ENCODE assay signal across 23 cellular contexts in the genomic region with DNA sequence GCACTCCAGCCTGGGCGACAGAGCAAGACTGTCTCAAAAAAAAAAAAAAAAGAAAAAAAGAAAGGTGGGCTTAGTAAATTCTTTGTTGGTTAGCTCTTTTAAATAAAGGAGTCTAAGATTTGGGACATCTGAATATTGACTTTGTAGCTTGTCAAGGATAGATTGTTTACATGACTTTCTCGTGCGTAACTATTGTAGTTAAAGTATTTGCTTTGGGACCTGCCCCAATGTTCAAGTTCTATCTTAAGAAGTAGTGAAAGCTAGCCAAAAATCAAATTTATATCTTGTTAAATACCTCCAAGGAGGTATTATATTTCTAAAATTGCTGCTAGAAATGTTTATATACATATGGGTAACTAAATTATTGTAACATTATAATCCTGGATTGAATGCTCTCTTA. TPM values are rescaled to one million over a fixed set of nuclear protein-coding genes. Genes with fewer than 3 reads are reported as not detected.
A peak's percentile ranks its signal among the peaks of the same experiment; 100 is the strongest.
DNase-seq lines count a peak whose midpoint lies in the region; ATAC-seq, FAIRE-seq and TF ChIP-seq lines count a peak whose summit lies in the region.
"Had no signal": no experiment of that assay in that cellular context is flagged by ENCODE, and none has a peak within 500 bp of the region (broad histone marks: within the 10 kb centered on the region; RNA-seq: fewer than 3 reads in every experiment).

No MANE protein-coding gene starts in this region.

- H3K56ac ChIP-seq in H9 (ENCODE audit: insufficient read length, low read depth, low read length) = no peak overlapping the region

- H2BK15ac ChIP-seq in H9 (ENCODE audit: low read depth, low read length) = no peak overlapping the region

- H3K9ac ChIP-seq in H9 (ENCODE audit: extremely low read depth, insufficient read length, low read length) = no peak overlapping the region
- H3K9ac ChIP-seq: BLaER1 treated with 17β-estradiol and CSF1 and Interleukin-3, amounts not matched to agents 10 nM and 100 nM had no signal

- peak; percentile 58 to 83 (median 78) for ATAC-seq in pancreas
- no peak for ATAC-seq in stimulated activated naive CD8-positive, alpha-beta T cell treated with anti-CD3 and anti-CD28 coated beads, Interleukin-15, Interleukin-2, amounts not matched to agents 100 U/mL and 50 U/mL, for 24 hours
- ATAC-seq: CD8-positive, alpha-beta T cell had no signal

- no peak overlapping the region for H3T11ph ChIP-seq in H9 (ENCODE audit: low read length)

- H2AK5ac ChIP-seq in H9 (ENCODE audit: insufficient read length, low read length) = no peak overlapping the region

- H3K79me1 ChIP-seq in H9 (ENCODE audit: insufficient read depth, low read depth, low read length, poor library complexity, severe bottlenecking) = no peaks in the 10 kb centered on the region

- no peak overlapping the region for H3K4me3 ChIP-seq in pancreas
- H3K4me3 ChIP-seq: BLaER1 treated with 17β-estradiol and CSF1 and Interleukin-3, amounts not matched to agents 10 nM and 100 nM; SJSA1 had no signal

- no peak overlapping the region for H2AFZ ChIP-seq in H9 (ENCODE audit: low read length)

- no peak overlapping the region for H4K91ac ChIP-seq in H9 (ENCODE audit: insufficient read length, low read depth, low read length)

- no peaks in the 10 kb centered on the region for H3K23me2 ChIP-seq in H9 (ENCODE audit: insufficient read length, low read depth, low read length, poor library complexity, severe bottlenecking)

- TF ChIP-seq CTCF in 22Rv1 (IDR thresholded peaks at IDR 0.05) = no peak
- no peak for TF ChIP-seq CTCF in VCaP (conservative IDR thresholded peaks at IDR 0.05)
- no peak for TF ChIP-seq CTCF in pancreas (IDR thresholded peaks at IDR 0.05)
- no peak for TF ChIP-seq CTCF in H9 (conservative IDR thresholded peaks at IDR 0.05)

- no peak overlapping the region for H2BK120ac ChIP-seq in H9 (ENCODE audit: low read depth, low read length, poor library complexity, severe bottlenecking)

- H3K27me3 ChIP-seq in pancreas (no peaks in the 10 kb centered on the region), H9 (ENCODE audit: insufficient read depth, low read length) (no peaks in the 10 kb centered on the region)
- H3K27me3 ChIP-seq: BLaER1 treated with 17β-estradiol and CSF1 and Interleukin-3, amounts not matched to agents 10 nM and 100 nM; SJSA1 had no signal

- WGBS in pancreas, 2 donors = 41 to 50% methylated on average over 3 of the region's 3 CpGs
- WGBS in H9 (ENCODE audit: extremely low coverage, insufficient read length, low lambda C conversion rate) = no CpG with 5 or more reads among the region's 3 CpGs

- H2BK5ac ChIP-seq in H9 (ENCODE audit: insufficient read length, low read length) = no peak overlapping the region

- H3K4me3 Mint-ChIP-seq in H9 = no peak overlapping the region
- H3K4me3 Mint-ChIP-seq: CD8-positive, alpha-beta T cell had no signal

- no peak overlapping the region for H3K18ac ChIP-seq in H9 (ENCODE audit: insufficient read length, low read depth, low read length)

- no peak overlapping the region for H3K4me2 ChIP-seq in H9 (ENCODE audit: insufficient read depth, insufficient read length, low read length)
- H3K4me2 ChIP-seq: BLaER1 treated with 17β-estradiol and CSF1 and Interleukin-3, amounts not matched to agents 10 nM and 100 nM had no signal

- H3K27ac ChIP-seq in 22Rv1 = peak overlapping the region; percentile 40
- peak overlapping the region; percentile 77 for H3K27ac ChIP-seq in VCaP
- peak overlapping the region in 2 of 4 donors; percentile 58 to 70 for H3K27ac ChIP-seq in pancreas
- H3K27ac ChIP-seq in H9 (ENCODE audit: insufficient read length, low read depth, low read length) = no peak overlapping the region
- H3K27ac ChIP-seq: BLaER1 treated with 17β-estradiol and CSF1 and Interleukin-3, amounts not matched to agents 10 nM and 100 nM; SJSA1 had no signal

- H3K36me3 Mint-ChIP-seq in H9 (ENCODE audit: insufficient read depth in 1 of 3, low read depth in 3 of 3) = peaks cover 0 to 8% (median 0%) of the 10 kb centered on the region in 3 experiments; a peak in 2 of 7 replicates
- H3K36me3 Mint-ChIP-seq: CD8-positive, alpha-beta T cell had no signal

- no peaks in the 10 kb centered on the region; a peak in 1 of 5 replicates for H3K9me3 Mint-ChIP-seq in H9
- H3K9me3 Mint-ChIP-seq: CD8-positive, alpha-beta T cell had no signal

- no peak overlapping the region for H3K14ac ChIP-seq in H9 (ENCODE audit: insufficient read depth, low read length)

- DNase-seq in fibroblast of peridontal ligament (ENCODE audit: extremely low read depth) = peak; percentile 13
- no peak for DNase-seq in pancreas
- no peak for DNase-seq in NCI-H2107 treated with DMSO at 0.1 percent for 48 hours (lab: John Stamatoyannopoulos, UW; ENCODE audit: unreplicated experiment)
- no peak for DNase-seq in H9
- DNase-seq in stimulated activated naive CD8-positive, alpha-beta T cell treated with anti-CD3 and anti-CD28 coated beads, Interleukin-15, Interleukin-2, amounts not matched to agents 100 U/mL and 50 U/mL, for 24 hours = no peak
- DNase-seq in NCI-H1105 treated with DMSO at 0.1 percent for 48 hours (lab: John Stamatoyannopoulos, UW) = no peak
- DNase-seq: 8988T; CD8-positive, alpha-beta T cell; GDM1; KG1; NCI-H1105; NCI-H1694; NCI-H2081; NCI-H2171 treated with DMSO at 0.1 percent for 48 hours; NCI-H524 treated with DMSO at 0.1 percent for 48 hours had no signal

- H3K4ac ChIP-seq in H9 (ENCODE audit: low read depth, low read length) = no peak overlapping the region

- no peak overlapping the region for H4K5ac ChIP-seq in H9 (ENCODE audit: insufficient read length, low read depth, low read length)

- no peaks in the 10 kb centered on the region for H3K9me3 ChIP-seq in pancreas
- H3K9me3 ChIP-seq in H9 (ENCODE audit: control insufficient read depth, low read depth, low read length) = no peaks in the 10 kb centered on the region
- H3K9me3 ChIP-seq: BLaER1 treated with 17β-estradiol and CSF1 and Interleukin-3, amounts not matched to agents 10 nM and 100 nM; SJSA1 had no signal

- no peak for FAIRE-seq in pancreas (lab: Jason Lieb, UNC)
- FAIRE-seq: GM18507, H54, RCC 7860 had no signal

- H3K4me1 ChIP-seq in pancreas (peaks cover 0 to 16% (median 5%) of the 10 kb centered on the region in 3 donors), H9 (ENCODE audit: insufficient read depth, low read length) (no peaks in the 10 kb centered on the region)
- H3K4me1 ChIP-seq: BLaER1 treated with 17β-estradiol and CSF1 and Interleukin-3, amounts not matched to agents 10 nM and 100 nM had no signal

- no peaks in the 10 kb centered on the region for H3K79me2 ChIP-seq in H9 (ENCODE audit: insufficient read depth, low read length)

- H2BK12ac ChIP-seq in H9 (ENCODE audit: insufficient read length, low read depth, low read length) = no peak overlapping the region

- H3K27ac Mint-ChIP-seq in H9 = no peak overlapping the region
- H3K27ac Mint-ChIP-seq: CD8-positive, alpha-beta T cell had no signal

- intact Hi-C loops in pancreas (cut with DNase I) = no loop called here

- no peak overlapping the region for H3K23ac ChIP-seq in H9 (ENCODE audit: insufficient read length, low read depth, low read length)

- no peaks in the 10 kb centered on the region for H4K20me1 ChIP-seq in H9 (ENCODE audit: control insufficient read depth, insufficient read depth, insufficient read length)
- H4K20me1 ChIP-seq: BLaER1 treated with 17β-estradiol and CSF1 and Interleukin-3, amounts not matched to agents 10 nM and 100 nM had no signal

- no peak overlapping the region for H4K8ac ChIP-seq in H9 (replicated peaks; ENCODE audit: insufficient read length, low read depth, low read length)

- no peaks in the 10 kb centered on the region for H3K27me3 Mint-ChIP-seq in H9 (ENCODE audit: low read depth)

- H3K4me1 Mint-ChIP-seq in H9 = no peaks in the 10 kb centered on the region

- no peaks in the 10 kb centered on the region for H3K36me3 ChIP-seq in pancreas
- H3K36me3 ChIP-seq: BLaER1 treated with 17β-estradiol and CSF1 and Interleukin-3, amounts not matched to agents 10 nM and 100 nM had no signal

- no peak overlapping the region for H2BK20ac ChIP-seq in H9 (ENCODE audit: low read depth, low read length, poor library complexity, severe bottlenecking)

RNA-seq across cellular contexts. Expression of gene PTPN21, which starts 32.4 kb away (rescaled TPM):
- 10 to 100 TPM; 10.1 to 13.6 (median 11.0) TPM for total RNA-seq in pancreas
- polyA plus RNA-seq in pancreas = 1 to 10 TPM; 5.0 to 7.2 TPM
- total RNA-seq in H9 (2021) = 12.9 and 14.3 TPM in 2 replicates
- total RNA-seq: CD8-positive, alpha-beta T cell; OCI-LY7 had no signal

RNA-seq across cellular contexts. Expression of gene ZC3H14, which starts 40.4 kb away (rescaled TPM):
- total RNA-seq in pancreas (10 to 100 TPM; 25.5 to 37.1 (median 29.8) TPM), H9 (2021) (90.6 and 93.4 TPM in 2 replicates)
- polyA plus RNA-seq in pancreas = 10 to 100 TPM; 16.2 to 27.6 TPM
